Comparison of ENCODE assay signal across 9 cellular contexts in genomic region chr11:118263694-118264567, GRCh38. TPM values are rescaled to one million over a fixed set of nuclear protein-coding genes. Genes with fewer than 3 reads are reported as not detected.
DNase-seq lines count a peak whose midpoint lies in the region; ATAC-seq lines count a peak whose summit lies in the region.
"Had no signal": no experiment of that assay in that cellular context is flagged by ENCODE, and none has a peak within 500 bp of the region (broad histone marks: within the 10 kb centered on the region; RNA-seq: fewer than 3 reads in every experiment).

Gene MPZL2 (minus strand): TSS chr11:118264297. CDS start chr11:118264153, 144 bp downstream.

- H2BK120ac ChIP-seq in trophoblast cell (ENCODE audit: insufficient read depth, low read length, poor library complexity): no peak within 1 kb of the TSS

- H4K91ac ChIP-seq in trophoblast cell (ENCODE audit: low read depth, low read length): no peak within 1 kb of the TSS

- no peaks in the 10 kb centered on the region for H3K9me3 ChIP-seq in trophoblast cell (ENCODE audit: insufficient read depth, low read depth, low read length)

- H3K4me3 ChIP-seq in trophoblast cell (ENCODE audit: low read depth, low read length): peak within 1 kb of the TSS; percentile 11
- H3K4me3 ChIP-seq: BLaER1 treated with 17β-estradiol and CSF1 and Interleukin-3, amounts not matched to agents 10 nM and 100 nM had no signal

- no peak within 1 kb of the TSS for H3K27ac ChIP-seq in trophoblast cell (ENCODE audit: low read depth, low read length)
- H3K27ac ChIP-seq: BLaER1 treated with 17β-estradiol and CSF1 and Interleukin-3, amounts not matched to agents 10 nM and 100 nM had no signal

- H3K18ac ChIP-seq in trophoblast cell (ENCODE audit: low read length): no peak within 1 kb of the TSS

- no peak within 1 kb of the TSS for H3K14ac ChIP-seq in trophoblast cell (ENCODE audit: low read length)

- no peak within 1 kb of the TSS for H2BK12ac ChIP-seq in trophoblast cell (ENCODE audit: low read length)

- peak within 1 kb of the TSS; percentile 60 for H3K4me2 ChIP-seq in trophoblast cell (ENCODE audit: low read length)

- no peak within 1 kb of the TSS for H2AK5ac ChIP-seq in trophoblast cell (ENCODE audit: low read length)

- H3K79me1 ChIP-seq in trophoblast cell (ENCODE audit: low read length): no peaks in the 10 kb centered on the region

- peaks cover 4% of the 10 kb centered on the region for H3K9me3 Mint-ChIP-seq in T-helper 2 cell treated with Interferon-gamma antibody and Interleukin-4, amounts not matched to agents 5 μg/mL and 100 μg/mL, for 36 hours

- H3K4me3 Mint-ChIP-seq in T-helper 2 cell treated with Interferon-gamma antibody and Interleukin-4, amounts not matched to agents 5 μg/mL and 100 μg/mL, for 36 hours: peak within 1 kb of the TSS; percentile 92

- H4K12ac ChIP-seq in trophoblast cell (ENCODE audit: low read depth, low read length): no peak within 1 kb of the TSS

- H3K36me3 ChIP-seq in trophoblast cell (ENCODE audit: control insufficient read depth in 1 of 2, insufficient read depth in 2 of 2, low read length in 2 of 2): no peaks in the 10 kb centered on the region
- H3K36me3 ChIP-seq: BLaER1 treated with 17β-estradiol and CSF1 and Interleukin-3, amounts not matched to agents 10 nM and 100 nM had no signal

- no peak within 1 kb of the TSS for H3K9ac ChIP-seq in trophoblast cell (ENCODE audit: low read length)
- H3K9ac ChIP-seq: BLaER1 treated with 17β-estradiol and CSF1 and Interleukin-3, amounts not matched to agents 10 nM and 100 nM had no signal

- H3K36me3 Mint-ChIP-seq in T-helper 2 cell treated with Interferon-gamma antibody and Interleukin-4, amounts not matched to agents 5 μg/mL and 100 μg/mL, for 36 hours (ENCODE audit: low read depth): peaks cover 12% of the 10 kb centered on the region

- no peaks in the 10 kb centered on the region for H3K79me2 ChIP-seq in trophoblast cell (ENCODE audit: control insufficient read depth, insufficient read depth, low read length, poor library complexity)

- no peak within 1 kb of the TSS for H2BK5ac ChIP-seq in trophoblast cell (ENCODE audit: low read depth, low read length, poor library complexity)

- peaks cover 4% of the 10 kb centered on the region for H3K27me3 ChIP-seq in trophoblast cell (ENCODE audit: insufficient read depth, low read length)

- ATAC-seq in GM21515 (IDR thresholded peaks at IDR 0.05; ENCODE audit: unreplicated experiment): no peak
- no peak for ATAC-seq in HG02884 (IDR thresholded peaks at IDR 0.05; ENCODE audit: unreplicated experiment)

- H4K8ac ChIP-seq in trophoblast cell (ENCODE audit: low read depth, low read length): no peak within 1 kb of the TSS

- H3K4me1 ChIP-seq in trophoblast cell (ENCODE audit: control insufficient read depth in 1 of 2, insufficient read depth in 2 of 2, low read length in 2 of 2): peaks cover 2 to 6% of the 10 kb centered on the region in 2 experiments

- no CpG with 5 or more reads among the region's 19 CpGs for WGBS in trophoblast cell (ENCODE audit: extremely low coverage, insufficient coverage, insufficient read length)

- H3K4me1 Mint-ChIP-seq in T-helper 2 cell treated with Interferon-gamma antibody and Interleukin-4, amounts not matched to agents 5 μg/mL and 100 μg/mL, for 36 hours (ENCODE audit: low read depth): peaks cover 44% of the 10 kb centered on the region

- no peak for DNase-seq in T-helper 2 cell treated with Interferon-gamma antibody and Interleukin-4, amounts not matched to agents 5 μg/mL and 100 μg/mL, for 36 hours (ENCODE audit: low spot score)
- DNase-seq in T-helper 2 cell (no peak), glomerular visceral epithelial cell (ENCODE audit: extremely low spot score) (peak; percentile 36), trophoblast cell (peak in 1 of 2 donors; percentile 3), COLO829 (ENCODE audit: low spot score) (no peak)
- DNase-seq in activated CD4-positive, alpha-beta T cell treated with anti-CD3 and anti-CD28 coated beads for 48 hours: peak; percentile 49

- no peak within 1 kb of the TSS for H3K4ac ChIP-seq in trophoblast cell (ENCODE audit: low read depth, low read length)

- H3K23ac ChIP-seq in trophoblast cell (ENCODE audit: low read length): no peak within 1 kb of the TSS

- peaks cover 9% of the 10 kb centered on the region for H3K27me3 Mint-ChIP-seq in T-helper 2 cell treated with Interferon-gamma antibody and Interleukin-4, amounts not matched to agents 5 μg/mL and 100 μg/mL, for 36 hours (ENCODE audit: low read depth)

- no peak within 1 kb of the TSS for H2AFZ ChIP-seq in trophoblast cell (ENCODE audit: insufficient read depth, low read length, poor library complexity)

- peak within 1 kb of the TSS; percentile 77 for H3K27ac Mint-ChIP-seq in T-helper 2 cell treated with Interferon-gamma antibody and Interleukin-4, amounts not matched to agents 5 μg/mL and 100 μg/mL, for 36 hours

RNA-seq across cellular contexts. Expression of gene MPZL2, which starts in this region (rescaled TPM):
- 0.57 and 0.59 TPM in 2 replicates for polyA plus RNA-seq in trophoblast cell (2013)

Comparison
In these comparisons a context has a peak if more than half of its experiments do, and no peak if none do; other contexts are left out.
1. DNase-seq: peak in activated CD4-positive, alpha-beta T cell treated with anti-CD3 and anti-CD28 coated beads for 48 hours (single experiment) and glomerular visceral epithelial cell (single experiment); none in T-helper 2 cell treated with Interferon-gamma antibody and Interleukin-4, amounts not matched to agents 5 μg/mL and 100 μg/mL, for 36 hours (single experiment), T-helper 2 cell (0 of 5) and COLO829 (single experiment).